In the genomic region with DNA sequence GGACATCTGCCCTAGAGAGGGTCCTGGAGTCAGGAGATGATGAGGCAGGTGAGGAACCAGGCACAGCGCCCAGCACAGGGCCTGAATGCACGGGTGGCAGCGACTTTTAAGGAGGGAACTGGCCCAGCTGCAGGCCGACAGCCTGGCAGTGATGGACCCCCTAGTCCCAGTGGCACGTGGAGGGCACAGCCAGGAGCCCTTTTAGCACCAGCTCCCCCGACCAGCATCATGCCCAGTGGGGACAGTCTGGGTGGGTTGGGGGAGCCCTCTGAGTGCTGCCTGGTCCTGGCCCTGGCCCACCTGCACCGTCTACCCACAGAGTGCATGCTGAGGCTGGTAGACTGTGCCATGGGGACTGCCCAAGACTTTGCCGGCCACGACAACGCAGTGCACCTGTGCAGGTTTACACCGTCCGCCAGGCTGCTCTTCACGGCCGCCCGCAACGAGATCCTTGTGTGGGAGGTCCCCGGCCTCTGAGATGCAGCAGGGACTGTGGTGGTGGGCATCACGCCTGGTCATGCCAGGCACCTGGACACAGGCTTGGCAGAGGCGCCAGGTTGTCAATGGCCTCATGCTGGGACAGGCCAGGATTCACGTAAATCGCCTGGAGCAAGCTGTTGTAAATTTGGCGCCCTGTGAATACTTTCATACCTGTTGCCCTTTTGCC, we compare ENCODE assay signal across 8 cellular contexts. TPM values are rescaled to one million over a fixed set of nuclear protein-coding genes. Genes with fewer than 3 reads are reported as not detected.
DNase-seq lines count a peak whose midpoint lies in the region; ATAC-seq and TF ChIP-seq lines count a peak whose summit lies in the region.

No MANE protein-coding gene starts in this region.

- H3K9ac ChIP-seq in smooth muscle cell (ENCODE audit: low read depth), result no peak overlapping the region

- no peak overlapping the region for H3K4me3 ChIP-seq in HEK293 (ENCODE audit: low read depth, low read length)
- H3K4me3 ChIP-seq in SJCRH30, result peak overlapping the region; percentile 88
- peak overlapping the region; percentile 81 to 99 (median 94) for H3K4me3 ChIP-seq in esophagus muscularis mucosa
- H3K4me3 ChIP-seq in smooth muscle cell, result no peak overlapping the region

- CTCF ChIA-PET in HEK293 (lab: Yijun Ruan, JAX), result interaction anchor here (0.7 to 1.8 kb wide), 6 partner anchors 8 to 90 kb away, joined by 3 to 7 read pairs (median 4); no protein-coding TSS in a partner anchor

- H3F3A ChIP-seq in smooth muscle cell (ENCODE audit: low read depth), result no peaks in the 10 kb centered on the region

- TF ChIP-seq CTCF in HEK293 (tag by site-specific recombination; IDR thresholded peaks at IDR 0.05) (no peak), esophagus muscularis mucosa (IDR thresholded peaks at IDR 0.05) (no peak), smooth muscle cell (IDR thresholded peaks at IDR 0.05; ENCODE audit: borderline replicate concordance, insufficient read depth, poor library complexity, severe bottlenecking) (no peak)

- no peak overlapping the region for H2AFZ ChIP-seq in smooth muscle cell (ENCODE audit: low read depth)

- no peak for DNase-seq in SJCRH30
- no peak for DNase-seq in esophagus muscularis mucosa (ENCODE audit: extremely low spot score)
- DNase-seq in smooth muscle cell (lab: John Stamatoyannopoulos, UW; ENCODE audit: unreplicated experiment), result no peak
- no peak for DNase-seq in stimulated activated CD4-positive, alpha-beta T cell treated with anti-CD3 and anti-CD28 coated beads, Interleukin-2, amount 100 ng/mL, for 48 hours
- DNase-seq in NCI-H774 (lab: John Stamatoyannopoulos, UW), result no peak

- no peaks in the 10 kb centered on the region for H3K4me1 ChIP-seq in HEK293 (ENCODE audit: control insufficient read depth, insufficient read depth, low read length)
- H3K4me1 ChIP-seq in SJCRH30, result peaks cover 5% of the 10 kb centered on the region; the same call in 1 of the 2 replicates
- H3K4me1 ChIP-seq in esophagus muscularis mucosa, result peaks cover 15 to 28% (median 24%) of the 10 kb centered on the region in 4 donors
- H3K4me1 ChIP-seq in smooth muscle cell (ENCODE audit: low read depth), result peaks cover 6% of the 10 kb centered on the region

- 84% methylated on average over 17 of the region's 22 CpGs for WGBS in esophagus muscularis mucosa
- WGBS in smooth muscle cell (ENCODE audit: low lambda C conversion rate), result 88% methylated on average over 22 of the region's 22 CpGs

- peak overlapping the region; percentile 92 for H3K27ac ChIP-seq in HEK293 (ENCODE audit: extremely low read depth, low read depth, low read length)
- H3K27ac ChIP-seq in SJCRH30, result no peak overlapping the region
- H3K27ac ChIP-seq in esophagus muscularis mucosa (replicated peaks in 1 of 4), result peak overlapping the region; percentile 86 to 92 (median 90)
- no peak overlapping the region for H3K27ac ChIP-seq in smooth muscle cell (ENCODE audit: low read depth)

- H3K9me3 ChIP-seq in HEK293 (ENCODE audit: control insufficient read depth, insufficient read depth, low read depth, low read length), result no peaks in the 10 kb centered on the region
- no peaks in the 10 kb centered on the region for H3K9me3 ChIP-seq in SJCRH30 (replicated peaks)
- no peaks in the 10 kb centered on the region for H3K9me3 ChIP-seq in esophagus muscularis mucosa
- no peaks in the 10 kb centered on the region for H3K9me3 ChIP-seq in smooth muscle cell (replicated peaks; ENCODE audit: low read depth)

- intact Hi-C loops in esophagus muscularis mucosa (cut with DNase I), result no loop called here

- ATAC-seq in GM18502 (IDR thresholded peaks at IDR 0.05; ENCODE audit: poor library complexity, unreplicated experiment) (no peak), GM21447 (IDR thresholded peaks at IDR 0.05; ENCODE audit: unreplicated experiment) (no peak)

- no peak for TF ChIP-seq POLR2A in esophagus muscularis mucosa (IDR thresholded peaks at IDR 0.05; ENCODE audit: low read depth)

- H3K4me2 ChIP-seq in smooth muscle cell, result peak overlapping the region; percentile 99

- peaks cover 23% of the 10 kb centered on the region for H4K20me1 ChIP-seq in smooth muscle cell (ENCODE audit: low read depth)

- H3K36me3 ChIP-seq in HEK293 (ENCODE audit: control insufficient read depth in 2 of 2, insufficient read depth in 1 of 2, low read length in 2 of 2) (peaks cover 0 to 60% of the 10 kb centered on the region in 2 experiments; a peak in 2 of 3 replicates), SJCRH30 (peaks cover 19% of the 10 kb centered on the region), esophagus muscularis mucosa (peaks cover 27 to 35% (median 33%) of the 10 kb centered on the region in 4 donors), smooth muscle cell (ENCODE audit: low read depth) (no peaks in the 10 kb centered on the region)

- no peaks in the 10 kb centered on the region for H3K27me3 ChIP-seq in SJCRH30
- H3K27me3 ChIP-seq in esophagus muscularis mucosa, result no peaks in the 10 kb centered on the region
- H3K27me3 ChIP-seq in smooth muscle cell (ENCODE audit: low read depth), result no peaks in the 10 kb centered on the region

- POLR2A ChIA-PET in HEK293 (lab: Yijun Ruan, JAX), result interaction anchor here (0.8 to 6.7 kb wide), 5 partner anchors 9 to 95 kb away, joined by 3 to 57 read pairs (median 7); partner anchors contain the start of genes RHBDL1, STUB1 and WDR90

- peaks cover 22% of the 10 kb centered on the region for H3K79me2 ChIP-seq in smooth muscle cell (ENCODE audit: low read depth)

- no peak for TF ChIP-seq EP300 in esophagus muscularis mucosa (IDR thresholded peaks at IDR 0.05)

TF ChIP-seq in HEK293, 187 proteins besides CTCF, POLR2A, EP300 and RAD21:
- TF ChIP-seq ZNF362 (tag by site-specific recombination; IDR thresholded peaks at IDR 0.05), result no peak
- no peak for TF ChIP-seq ZNF324 (tag by site-specific recombination; IDR thresholded peaks at IDR 0.05)
- TF ChIP-seq ZNF571 (tag by site-specific recombination; IDR thresholded peaks at IDR 0.05), result no peak

RNA-seq across cellular contexts. Expression of gene RHOT2, which starts 0.7 kb away (rescaled TPM):
- 41.0 and 66.2 TPM in 2 replicates for total RNA-seq in SJCRH30 (2014; rRNA removed; shearing (Covaris generic))
- total RNA-seq in esophagus muscularis mucosa (10 to 100 TPM; 34.5 to 67.5 (median 58.6) TPM), smooth muscle cell (41.4 and 44.5 TPM in 2 replicates)
- polyA plus RNA-seq in smooth muscle cell, result 148 and 152 TPM in 2 replicates

RNA-seq across cellular contexts. Expression of gene RHBDL1, which starts 8.2 kb away (rescaled TPM):
- total RNA-seq in SJCRH30 (2014; rRNA removed; shearing (Covaris generic)), result 0.94 and 2.5 TPM in 2 replicates
- 1 to 10 TPM in 1 of 4 donors, under 1 TPM in 3; 0.17 to 2.0 (median 0.66) TPM for total RNA-seq in esophagus muscularis mucosa
- 2.7 and 4.5 TPM in 2 replicates for total RNA-seq in smooth muscle cell
- 2.6 and 3.7 TPM in 2 replicates for polyA plus RNA-seq in smooth muscle cell

RNA-seq across cellular contexts. Expression of gene STUB1, which starts 13.0 kb away (rescaled TPM):
- total RNA-seq in SJCRH30 (2014; rRNA removed; shearing (Covaris generic)), result 46.0 and 49.2 TPM in 2 replicates
- total RNA-seq in esophagus muscularis mucosa, result 100 to 1,000 TPM; 155 to 215 (median 178) TPM
- total RNA-seq in smooth muscle cell, result 93.4 and 99.0 TPM in 2 replicates
- 196 and 212 TPM in 2 replicates for polyA plus RNA-seq in smooth muscle cell

RNA-seq across cellular contexts. Expression of gene JMJD8, which starts 16.9 kb away (rescaled TPM):
- total RNA-seq in SJCRH30 (2014; rRNA removed; shearing (Covaris generic)), result 22.7 and 23.4 TPM in 2 replicates
- total RNA-seq in esophagus muscularis mucosa (100 to 1,000 TPM in 1 of 4 donors, 10 to 100 TPM in 3; 73.2 to 114 (median 88.1) TPM), smooth muscle cell (42.9 and 47.9 TPM in 2 replicates)
- 92.5 and 95.1 TPM in 2 replicates for polyA plus RNA-seq in smooth muscle cell

RNA-seq across cellular contexts. Expression of gene WDR90, which starts 18.1 kb away (rescaled TPM):
- total RNA-seq in SJCRH30 (2014; rRNA removed; shearing (Covaris generic)), result 10.5 and 18.3 TPM in 2 replicates
- total RNA-seq in esophagus muscularis mucosa, result 10 to 100 TPM in 3 of 4 donors, 1 to 10 TPM in 1; 8.2 to 22.7 (median 16.5) TPM
- total RNA-seq in smooth muscle cell, result 6.8 and 8.4 TPM in 2 replicates
- 10.4 and 24.6 TPM in 2 replicates for polyA plus RNA-seq in smooth muscle cell

Comparison
In these comparisons a context has a peak if more than half of its experiments do, and no peak if none do; other contexts are left out.
1. H3K27ac ChIP-seq: peak in HEK293 (single experiment) and esophagus muscularis mucosa (4 of 4); none in SJCRH30 (single experiment) and smooth muscle cell (single experiment).
2. H3K4me3 ChIP-seq: peak in SJCRH30 (single experiment) and esophagus muscularis mucosa (4 of 4); none in HEK293 (single experiment) and smooth muscle cell (single experiment).